In genomic region chr3:52438104-52438376, GRCh38 we compare ENCODE assay signal across 21 cellular contexts. TPM values are rescaled to one million over a fixed set of nuclear protein-coding genes. Genes with fewer than 3 reads are reported as not detected.
"Had no signal": no experiment of that assay in that cellular context is flagged by ENCODE, and none has a peak within 500 bp of the region (broad histone marks: within the 10 kb centered on the region; RNA-seq: fewer than 3 reads in every experiment).

No MANE protein-coding gene starts in this region.

- H3K4me3 Mint-ChIP-seq: activated B cell treated with CpG ODN at 0.5 μM for 24 hours; activated CD4-positive, alpha-beta T cell treated with anti-CD3 and anti-CD28 coated beads, Interleukin-2, amount 10 ng/mL, durations not matched to agents 24 days and 14 days; activated CD8-positive, alpha-beta memory T cell treated with anti-CD3 and anti-CD28 coated beads, Interleukin-2, amount 10 ng/mL, durations not matched to agents 7 days and 5 days; activated naive CD4-positive, alpha-beta T cell treated with anti-CD3 and anti-CD28 coated beads, Interleukin-2, amount 50 U/mL, for 24 hours; activated T-cell treated with anti-CD3 and anti-CD28 coated beads, Interleukin-2, amount 50 U/mL, for 24 hours; activated T-helper 1 cell treated with anti-CD3 and anti-CD28 coated beads, Interleukin-12 subunit alpha, Interleukin-12 subunit beta, Interleukin-2, Interleukin-4 antibody, amounts not matched to agents 30 ng/mL and 10 ng/mL and 1 ng/mL, durations not matched to agents 14 hours and 24 hours and 36 hours; T-helper 1 cell treated with Interleukin-12 subunit alpha and Interleukin-12 subunit beta and Interleukin-4 antibody, amounts not matched to agents 30 μg/mL and 1 μg/mL, for 36 hours had no signal

- H3K9me3 Mint-ChIP-seq: activated B cell treated with CpG ODN at 0.5 μM for 24 hours; activated CD4-positive, alpha-beta T cell treated with anti-CD3 and anti-CD28 coated beads, Interleukin-2, amount 10 ng/mL, durations not matched to agents 24 days and 14 days; activated naive CD4-positive, alpha-beta T cell treated with anti-CD3 and anti-CD28 coated beads, Interleukin-2, amount 50 U/mL, for 24 hours; activated T-cell treated with anti-CD3 and anti-CD28 coated beads, Interleukin-2, amount 50 U/mL, for 24 hours; activated T-helper 1 cell treated with anti-CD3 and anti-CD28 coated beads, Interleukin-12 subunit alpha, Interleukin-12 subunit beta, Interleukin-2, Interleukin-4 antibody, amounts not matched to agents 30 ng/mL and 10 ng/mL and 1 ng/mL, durations not matched to agents 14 hours and 24 hours and 36 hours; T-helper 1 cell treated with Interleukin-12 subunit alpha and Interleukin-12 subunit beta and Interleukin-4 antibody, amounts not matched to agents 30 μg/mL and 1 μg/mL, for 36 hours had no signal

- H3K27ac Mint-ChIP-seq: activated B cell treated with CpG ODN at 0.5 μM for 24 hours; activated CD4-positive, alpha-beta T cell treated with anti-CD3 and anti-CD28 coated beads, Interleukin-2, amount 10 ng/mL, durations not matched to agents 24 days and 14 days; activated CD8-positive, alpha-beta memory T cell treated with anti-CD3 and anti-CD28 coated beads, Interleukin-2, amount 10 ng/mL, durations not matched to agents 7 days and 5 days; activated naive CD4-positive, alpha-beta T cell treated with anti-CD3 and anti-CD28 coated beads, Interleukin-2, amount 50 U/mL, for 24 hours; activated T-cell treated with anti-CD3 and anti-CD28 coated beads, Interleukin-2, amount 50 U/mL, for 24 hours; activated T-helper 1 cell treated with anti-CD3 and anti-CD28 coated beads, Interleukin-12 subunit alpha, Interleukin-12 subunit beta, Interleukin-2, Interleukin-4 antibody, amounts not matched to agents 30 ng/mL and 10 ng/mL and 1 ng/mL, durations not matched to agents 14 hours and 24 hours and 36 hours; T-helper 1 cell treated with Interleukin-12 subunit alpha and Interleukin-12 subunit beta and Interleukin-4 antibody, amounts not matched to agents 30 μg/mL and 1 μg/mL, for 36 hours had no signal

- ATAC-seq: activated CD8-positive, alpha-beta memory T cell treated with anti-CD3 and anti-CD28 coated beads, Interleukin-2, amount 10 ng/mL, durations not matched to agents 7 days and 5 days had no signal

- H3K36me3 Mint-ChIP-seq: activated CD8-positive, alpha-beta memory T cell treated with anti-CD3 and anti-CD28 coated beads, Interleukin-2, amount 10 ng/mL, durations not matched to agents 7 days and 5 days; activated naive CD4-positive, alpha-beta T cell treated with anti-CD3 and anti-CD28 coated beads, Interleukin-2, amount 50 U/mL, for 24 hours had no signal

- H3K4me1 Mint-ChIP-seq: activated CD4-positive, alpha-beta T cell treated with anti-CD3 and anti-CD28 coated beads, Interleukin-2, amount 10 ng/mL, durations not matched to agents 24 days and 14 days; activated naive CD4-positive, alpha-beta T cell treated with anti-CD3 and anti-CD28 coated beads, Interleukin-2, amount 50 U/mL, for 24 hours had no signal

- DNase-seq: activated B cell treated with CpG ODN at 0.5 μM for 24 hours; activated CD4-positive, alpha-beta T cell treated with anti-CD3 and anti-CD28 coated beads for 1 hour; activated CD4-positive, alpha-beta T cell treated with anti-CD3 and anti-CD28 coated beads, Interleukin-2, amount 10 ng/mL, durations not matched to agents 24 days and 14 days; activated CD4-positive, alpha-beta T cell treated with anti-CD3 and anti-CD28 coated beads, Interleukin-2, amount 50 U/mL, for 48 hours; activated CD8-positive, alpha-beta memory T cell treated with anti-CD3 and anti-CD28 coated beads, Interleukin-2, amount 10 ng/mL, durations not matched to agents 7 days and 5 days; activated effector memory CD4-positive, alpha-beta T cell treated with Interleukin-2 at 50 U/mL for 16 hours; activated naive CD4-positive, alpha-beta T cell; central memory CD4-positive, alpha-beta T cell; MM.1S; NCI-H1105; NCI-H1436; NCI-H1694 treated with DMSO at 0.1 percent for 48 hours; NCI-H2029 treated with DMSO at 0.1 percent for 48 hours; NCI-H446; NCI-H524; SHP77 treated with DMSO at 0.1 percent for 48 hours had no signal

- H3K27me3 Mint-ChIP-seq: activated CD8-positive, alpha-beta memory T cell treated with anti-CD3 and anti-CD28 coated beads, Interleukin-2, amount 10 ng/mL, durations not matched to agents 7 days and 5 days; activated naive CD4-positive, alpha-beta T cell treated with anti-CD3 and anti-CD28 coated beads, Interleukin-2, amount 50 U/mL, for 24 hours; activated T-cell treated with anti-CD3 and anti-CD28 coated beads, Interleukin-2, amount 50 U/mL, for 24 hours had no signal

- FAIRE-seq: RCC 7860 had no signal

RNA-seq across cellular contexts. Expression of gene SEMA3G, which starts 6.9 kb away (rescaled TPM):
- total RNA-seq: activated B cell treated with CpG ODN at 0.5 μM for 24 hours had no signal

RNA-seq across cellular contexts. Expression of gene TNNC1, which starts 15.8 kb away (rescaled TPM):
- total RNA-seq: activated B cell treated with CpG ODN at 0.5 μM for 24 hours had no signal
